10 cellular contexts compared by ENCODE assay signal in genomic region chr3:147393261-147393964, GRCh38. TPM values are rescaled to one million over a fixed set of nuclear protein-coding genes. Genes with fewer than 3 reads are reported as not detected.
DNase-seq lines count a peak whose midpoint lies in the region; ATAC-seq and TF ChIP-seq lines count a peak whose summit lies in the region.
"Had no signal": no experiment of that assay in that cellular context is flagged by ENCODE, and none has a peak within 500 bp of the region (broad histone marks: within the 10 kb centered on the region; RNA-seq: fewer than 3 reads in every experiment).

No MANE protein-coding gene starts in this region.

- no peak for TF ChIP-seq CTCF in AG04450 (IDR thresholded peaks at IDR 0.05; ENCODE audit: low read depth, low read length)
- TF ChIP-seq CTCF in fibroblast of mammary gland (conservative IDR thresholded peaks at IDR 0.05; ENCODE audit: control insufficient read depth, insufficient read depth, low read depth, low read length): no peak

- no peak overlapping the region for H3K27ac ChIP-seq in AG04450 (ENCODE audit: low read depth, low read length)

- DNase-seq in AG04450 (ENCODE audit: low read depth, low spot score) (no peak), NCI-H1105 treated with DMSO at 0.1 percent for 48 hours (lab: John Stamatoyannopoulos, UW) (peak; percentile 59), fibroblast of mammary gland (ENCODE audit: low read depth) (no peak), nucleus accumbens (lab: John Stamatoyannopoulos, UW) (peak in 53 of 56 donors; percentile 10 to 90 (median 72)), NCI-H146 treated with DMSO at 0.1 percent for 48 hours (lab: John Stamatoyannopoulos, UW; ENCODE audit: unreplicated experiment) (no peak), glomerular visceral epithelial cell (ENCODE audit: extremely low spot score) (no peak)
- DNase-seq: stimulated activated CD4-positive, alpha-beta T cell treated with anti-CD3 and anti-CD28 coated beads, Interleukin-4, amount 100 ng/mL, for 1 hour had no signal

- peaks cover 47% of the 10 kb centered on the region for H3K9me3 ChIP-seq in AG04450 (ENCODE audit: control insufficient read depth, insufficient read depth, low read length)

- POLR2A ChIA-PET in AG04450 (lab: Yijun Ruan, JAX): no interaction called here

- H3K4me3 ChIP-seq in AG04450 (ENCODE audit: low read depth, low read length): 0 out of 2 replicates have a peak overlapping the region, but pooled peaks have one; percentile 7
- peak overlapping the region; percentile 13 for H3K4me3 ChIP-seq in fibroblast of mammary gland (ENCODE audit: control insufficient read depth, low read depth, low read length)

- CTCF ChIA-PET in AG04450 (lab: Charles Lee): interaction anchor here (0.5 to 0.6 kb wide), 3 partner anchors 28 to 915 kb away, joined by 3 to 4 read pairs (median 3); no protein-coding TSS in a partner anchor

- ATAC-seq in GM18858 (IDR thresholded peaks at IDR 0.05; ENCODE audit: unreplicated experiment) (no peak), GM21619 (IDR thresholded peaks at IDR 0.05; ENCODE audit: unreplicated experiment) (no peak)

- peaks cover 97% of the 10 kb centered on the region for H3K27me3 ChIP-seq in AG04450 (ENCODE audit: control insufficient read depth, insufficient read depth, low read length)

RNA-seq across cellular contexts. Expression of gene ZIC4, which starts 12.9 kb away (rescaled TPM):
- not detected in 2 replicates for polyA plus RNA-seq in AG04450 (2011; rRNA removed)
- polyA minus RNA-seq in AG04450 (2011; rRNA and poly(A)+ RNA removed): not detected in 2 replicates
- polyA plus RNA-seq: esophagus had no signal

RNA-seq across cellular contexts. Expression of gene ZIC1, which starts 15.8 kb away (rescaled TPM):
- polyA plus RNA-seq in AG04450 (2011; rRNA removed): not detected in 2 replicates
- polyA minus RNA-seq in AG04450 (2011; rRNA and poly(A)+ RNA removed): not detected in 2 replicates
- polyA plus RNA-seq: esophagus had no signal

Comparison
In these comparisons a context has a peak if more than half of its experiments do, and no peak if none do; other contexts are left out.
1. DNase-seq: peak in NCI-H1105 treated with DMSO at 0.1 percent for 48 hours (single experiment) and nucleus accumbens (53 of 56); none in AG04450 (single experiment), fibroblast of mammary gland (single experiment), NCI-H146 treated with DMSO at 0.1 percent for 48 hours (single experiment) and glomerular visceral epithelial cell (single experiment).